In genomic region chr17:181213-182163, GRCh38 we compare ENCODE assay signal across 1 cellular context.
A peak's percentile ranks its signal among the peaks of the same experiment; 100 is the strongest.
TF ChIP-seq lines count a peak whose summit lies in the region.

Gene DOC2B, minus strand, starts transcription at chr17:181650. Its CDS starts 171 bp downstream, at chr17:181479.

TF ChIP-seq in GM12878, 131 proteins besides CTCF, POLR2A, EP300 and RAD21 (continued from another document):
- TF ChIP-seq BCL3 (IDR thresholded peaks at IDR 0.05; ENCODE audit: borderline replicate concordance, insufficient read depth, low read depth, low read length, poor library complexity, severe bottlenecking): peak; percentile 7
- TF ChIP-seq TCF7 (IDR thresholded peaks at IDR 0.05; ENCODE audit: borderline replicate concordance): no peak
- TF ChIP-seq ZNF217 (IDR thresholded peaks at IDR 0.05): no peak
TF ChIP-seq in GM12878: peak in this region for 1.
